10 cellular contexts compared by ENCODE assay signal in genomic region chr9:69149321-69149807, GRCh38. TPM values are rescaled to one million over a fixed set of nuclear protein-coding genes. Genes with fewer than 3 reads are reported as not detected.
A peak's percentile ranks its signal among the peaks of the same experiment; 100 is the strongest.
DNase-seq lines count a peak whose midpoint lies in the region; ATAC-seq and TF ChIP-seq lines count a peak whose summit lies in the region.
"Had no signal": no experiment of that assay in that cellular context is flagged by ENCODE, and none has a peak within 500 bp of the region (broad histone marks: within the 10 kb centered on the region; RNA-seq: fewer than 3 reads in every experiment).

No MANE protein-coding gene starts in this region.

- peak overlapping the region; percentile 56 for H3K27ac Mint-ChIP-seq in chondrocyte (ENCODE audit: unreplicated experiment)
- H3K27ac Mint-ChIP-seq: CD14-positive monocyte had no signal

- no peaks in the 10 kb centered on the region for H3K9me3 ChIP-seq in left lung

- no peaks in the 10 kb centered on the region for H3K27me3 ChIP-seq in left lung

- peak; percentile 80 for TF ChIP-seq CTCF in chondrocyte (IDR thresholded peaks at IDR 0.05)
- TF ChIP-seq CTCF in left lung (IDR thresholded peaks at IDR 0.05) = peak in 1 of 2 donors; percentile 20

- H3K4me1 Mint-ChIP-seq in chondrocyte (ENCODE audit: low read depth) = peaks cover 27% of the 10 kb centered on the region
- H3K4me1 Mint-ChIP-seq: CD14-positive monocyte had no signal

- H3K36me3 Mint-ChIP-seq in chondrocyte (ENCODE audit: low read depth) = peaks cover 2% of the 10 kb centered on the region
- H3K36me3 Mint-ChIP-seq: CD14-positive monocyte had no signal

- peak overlapping the region; percentile 65 for H3K4me3 Mint-ChIP-seq in chondrocyte (ENCODE audit: unreplicated experiment)
- H3K4me3 Mint-ChIP-seq: CD14-positive monocyte had no signal

- ATAC-seq in Right ventricle myocardium superior (ENCODE audit: poor library complexity) = peak; percentile 38
- ATAC-seq in left lung = peak; percentile 45
- ATAC-seq in HG03378 (IDR thresholded peaks at IDR 0.05; ENCODE audit: unreplicated experiment) = no peak

- DNase-seq in Right ventricle myocardium superior (no peak), cardiac septum (ENCODE audit: low spot score) (no peak), chondrocyte (ENCODE audit: low spot score) (no peak), left lung (no peak)
- no peak for DNase-seq in stimulated activated naive CD4-positive, alpha-beta T cell treated with Interleukin-2 at 50 U/mL for 16 hours (lab: John Stamatoyannopoulos, UW)
- no peak for DNase-seq in activated CD4-positive, alpha-beta T cell treated with anti-CD3 and anti-CD28 coated beads for 1 hour
- no peak for DNase-seq in stimulated activated CD4-positive, alpha-beta T cell treated with anti-CD3 and anti-CD28 coated beads, Interleukin-4, amount 100 ng/mL, for 1 hour
- DNase-seq: KG1 had no signal

- no peaks in the 10 kb centered on the region for H3K36me3 ChIP-seq in left lung

- peak overlapping the region; percentile 48 to 55 for H3K27ac ChIP-seq in left lung

- intact Hi-C loops in Right ventricle myocardium superior (cut with DNase I) (no loop called here), cardiac septum (cut with DNase I) (no loop called here), left lung (cut with DNase I) (no loop called here)

- H3K27me3 Mint-ChIP-seq in chondrocyte (ENCODE audit: low read depth) = no peaks in the 10 kb centered on the region

- peaks cover 16 to 18% of the 10 kb centered on the region in 2 donors for H3K4me1 ChIP-seq in left lung

- H3K4me3 ChIP-seq in left lung = no peak overlapping the region

- no peaks in the 10 kb centered on the region for H3K9me3 Mint-ChIP-seq in chondrocyte (ENCODE audit: low read depth)
- H3K9me3 Mint-ChIP-seq: CD14-positive monocyte had no signal

RNA-seq across cellular contexts. Expression of gene TJP2, which starts 24.7 kb away (rescaled TPM):
- total RNA-seq in Right ventricle myocardium superior (116 TPM), cardiac septum (67.0 TPM), chondrocyte (49.9 to 50.6 TPM (median 50.4 TPM) in 3 replicates), left lung (100 to 1,000 TPM in 1 of 2 donors, 10 to 100 TPM in 1; 93.0 to 116 TPM)
